Comparison of ENCODE assay signal across 1 cellular context in the genomic region with DNA sequence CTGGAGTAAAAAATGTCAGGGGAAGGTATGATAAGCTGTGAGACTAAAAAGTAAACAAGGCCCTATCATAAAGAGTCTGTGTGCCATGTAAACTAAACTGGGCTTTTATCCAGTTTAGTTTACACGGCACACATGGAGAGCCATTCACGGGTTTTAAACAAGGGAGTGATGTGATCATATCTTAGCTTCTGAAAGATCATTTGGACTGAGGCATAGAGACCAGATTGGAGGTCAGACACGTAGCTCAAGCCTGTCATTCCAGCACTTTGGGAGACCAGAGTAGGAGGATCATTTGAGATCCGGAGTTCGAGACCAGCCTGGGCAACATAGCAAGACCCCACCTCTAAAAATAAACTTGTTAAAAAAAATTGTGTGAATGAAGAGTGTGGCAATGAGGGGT.
A peak's percentile ranks its signal among the peaks of the same experiment; 100 is the strongest.
TF ChIP-seq lines count a peak whose summit lies in the region.

No MANE protein-coding gene starts in this region.

TF ChIP-seq in HepG2, 621 proteins besides CTCF, POLR2A, EP300 and RAD21 (continued from another document):
- TF ChIP-seq, protein P1, sequence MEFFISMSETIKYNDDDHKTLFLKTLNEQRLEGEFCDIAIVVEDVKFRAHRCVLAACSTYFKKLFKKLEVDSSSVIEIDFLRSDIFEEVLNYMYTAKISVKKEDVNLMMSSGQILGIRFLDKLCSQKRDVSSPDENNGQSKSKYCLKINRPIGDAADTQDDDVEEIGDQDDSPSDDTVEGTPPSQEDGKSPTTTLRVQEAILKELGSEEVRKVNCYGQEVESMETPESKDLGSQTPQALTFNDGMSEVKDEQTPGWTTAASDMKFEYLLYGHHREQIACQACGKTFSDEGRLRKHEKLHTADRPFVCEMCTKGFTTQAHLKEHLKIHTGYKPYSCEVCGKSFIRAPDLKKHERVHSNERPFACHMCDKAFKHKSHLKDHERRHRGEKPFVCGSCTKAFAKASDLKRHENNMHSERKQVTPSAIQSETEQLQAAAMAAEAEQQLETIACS (CRISPR knock-in tag; IDR thresholded peaks at IDR 0.05) = no peak
- TF ChIP-seq SOX13 (IDR thresholded peaks at IDR 0.05) (no peak), SOX13 (CRISPR knock-in tag; conservative IDR thresholded peaks at IDR 0.05 in 1 of 2, IDR thresholded peaks at IDR 0.05 in 1 of 2) (0 out of 4 replicates have a peak, but pooled peaks of 1 of the 2 experiments have one; percentile 27), SMARCC2 (IDR thresholded peaks at IDR 0.05) (no peak), JUN (CRISPR knock-in tag; IDR thresholded peaks at IDR 0.05) (no peak), TOPORS (CRISPR knock-in tag; IDR thresholded peaks at IDR 0.05) (no peak), ZSCAN9 (CRISPR knock-in tag; IDR thresholded peaks at IDR 0.05; ENCODE audit: borderline replicate concordance) (no peak)
- TF ChIP-seq, protein P2, sequence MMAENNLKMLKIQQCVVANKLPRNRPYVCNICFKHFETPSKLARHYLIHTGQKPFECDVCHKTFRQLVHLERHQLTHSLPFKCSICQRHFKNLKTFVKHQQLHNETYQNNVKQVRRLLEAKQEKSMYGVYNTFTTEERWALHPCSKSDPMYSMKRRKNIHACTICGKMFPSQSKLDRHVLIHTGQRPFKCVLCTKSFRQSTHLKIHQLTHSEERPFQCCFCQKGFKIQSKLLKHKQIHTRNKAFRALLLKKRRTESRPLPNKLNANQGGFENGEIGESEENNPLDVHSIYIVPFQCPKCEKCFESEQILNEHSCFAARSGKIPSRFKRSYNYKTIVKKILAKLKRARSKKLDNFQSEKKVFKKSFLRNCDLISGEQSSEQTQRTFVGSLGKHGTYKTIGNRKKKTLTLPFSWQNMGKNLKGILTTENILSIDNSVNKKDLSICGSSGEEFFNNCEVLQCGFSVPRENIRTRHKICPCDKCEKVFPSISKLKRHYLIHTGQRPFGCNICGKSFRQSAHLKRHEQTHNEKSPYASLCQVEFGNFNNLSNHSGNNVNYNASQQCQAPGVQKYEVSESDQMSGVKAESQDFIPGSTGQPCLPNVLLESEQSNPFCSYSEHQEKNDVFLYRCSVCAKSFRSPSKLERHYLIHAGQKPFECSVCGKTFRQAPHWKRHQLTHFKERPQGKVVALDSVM (CRISPR knock-in tag; IDR thresholded peaks at IDR 0.05) = peak; percentile 57; the same call in 1 of the 2 replicates
- TF ChIP-seq, protein P3, sequence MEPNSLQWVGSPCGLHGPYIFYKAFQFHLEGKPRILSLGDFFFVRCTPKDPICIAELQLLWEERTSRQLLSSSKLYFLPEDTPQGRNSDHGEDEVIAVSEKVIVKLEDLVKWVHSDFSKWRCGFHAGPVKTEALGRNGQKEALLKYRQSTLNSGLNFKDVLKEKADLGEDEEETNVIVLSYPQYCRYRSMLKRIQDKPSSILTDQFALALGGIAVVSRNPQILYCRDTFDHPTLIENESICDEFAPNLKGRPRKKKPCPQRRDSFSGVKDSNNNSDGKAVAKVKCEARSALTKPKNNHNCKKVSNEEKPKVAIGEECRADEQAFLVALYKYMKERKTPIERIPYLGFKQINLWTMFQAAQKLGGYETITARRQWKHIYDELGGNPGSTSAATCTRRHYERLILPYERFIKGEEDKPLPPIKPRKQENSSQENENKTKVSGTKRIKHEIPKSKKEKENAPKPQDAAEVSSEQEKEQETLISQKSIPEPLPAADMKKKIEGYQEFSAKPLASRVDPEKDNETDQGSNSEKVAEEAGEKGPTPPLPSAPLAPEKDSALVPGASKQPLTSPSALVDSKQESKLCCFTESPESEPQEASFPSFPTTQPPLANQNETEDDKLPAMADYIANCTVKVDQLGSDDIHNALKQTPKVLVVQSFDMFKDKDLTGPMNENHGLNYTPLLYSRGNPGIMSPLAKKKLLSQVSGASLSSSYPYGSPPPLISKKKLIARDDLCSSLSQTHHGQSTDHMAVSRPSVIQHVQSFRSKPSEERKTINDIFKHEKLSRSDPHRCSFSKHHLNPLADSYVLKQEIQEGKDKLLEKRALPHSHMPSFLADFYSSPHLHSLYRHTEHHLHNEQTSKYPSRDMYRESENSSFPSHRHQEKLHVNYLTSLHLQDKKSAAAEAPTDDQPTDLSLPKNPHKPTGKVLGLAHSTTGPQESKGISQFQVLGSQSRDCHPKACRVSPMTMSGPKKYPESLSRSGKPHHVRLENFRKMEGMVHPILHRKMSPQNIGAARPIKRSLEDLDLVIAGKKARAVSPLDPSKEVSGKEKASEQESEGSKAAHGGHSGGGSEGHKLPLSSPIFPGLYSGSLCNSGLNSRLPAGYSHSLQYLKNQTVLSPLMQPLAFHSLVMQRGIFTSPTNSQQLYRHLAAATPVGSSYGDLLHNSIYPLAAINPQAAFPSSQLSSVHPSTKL (CRISPR knock-in tag; IDR thresholded peaks at IDR 0.05) = 0 out of 2 replicates have a peak, but pooled peaks have one; percentile 20
